Comparison of ENCODE assay signal across 13 cellular contexts in the genomic region with DNA sequence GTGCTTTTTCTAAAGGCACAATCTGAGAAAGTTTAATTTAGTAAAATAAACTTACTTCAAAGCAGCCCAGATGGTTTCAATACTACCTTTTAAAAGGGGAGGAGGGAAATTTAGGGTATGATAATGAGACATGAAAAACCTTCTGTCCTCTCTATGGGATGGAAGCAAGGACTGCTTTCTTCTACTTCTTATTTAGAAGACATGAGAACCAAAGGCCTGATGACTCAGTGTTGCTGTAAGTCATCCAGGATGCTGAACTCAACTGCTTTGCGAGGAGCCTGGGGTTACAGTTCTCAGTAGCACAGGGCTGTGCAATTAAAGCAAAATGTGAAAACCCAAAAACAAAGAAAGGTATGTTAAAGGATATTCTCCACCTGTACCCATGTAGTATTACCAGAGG.
DNase-seq lines count a peak whose midpoint lies in the region; ATAC-seq and TF ChIP-seq lines count a peak whose summit lies in the region.
"Had no signal": no experiment of that assay in that cellular context is flagged by ENCODE, and none has a peak within 500 bp of the region (broad histone marks: within the 10 kb centered on the region; RNA-seq: fewer than 3 reads in every experiment).

No MANE protein-coding gene starts in this region.

- in situ Hi-C loops in G401 (cut with HindIII; ENCODE audit: low sequenced_read_pairs), result no loop called here

- TF ChIP-seq CTCF in esophagus muscularis mucosa (IDR thresholded peaks at IDR 0.05) (no peak), endodermal cell (conservative IDR thresholded peaks at IDR 0.05) (no peak)

- H3K4me3 ChIP-seq in esophagus muscularis mucosa (no peak overlapping the region), endodermal cell (ENCODE audit: low read length) (no peak overlapping the region)

- H3K27ac Mint-ChIP-seq in endodermal cell, result no peak overlapping the region
- H3K27ac Mint-ChIP-seq: activated naive CD8-positive, alpha-beta T cell treated with anti-CD3 and anti-CD28 coated beads, Interleukin-2, amount 10 ng/mL, durations not matched to agents 7 days and 5 days had no signal

- H3K4me1 Mint-ChIP-seq in endodermal cell, result no peaks in the 10 kb centered on the region
- H3K4me1 Mint-ChIP-seq: activated naive CD8-positive, alpha-beta T cell treated with anti-CD3 and anti-CD28 coated beads, Interleukin-2, amount 10 ng/mL, durations not matched to agents 7 days and 5 days had no signal

- H3K36me3 Mint-ChIP-seq in endodermal cell (ENCODE audit: low read depth), result no peaks in the 10 kb centered on the region
- H3K36me3 Mint-ChIP-seq: activated naive CD8-positive, alpha-beta T cell treated with anti-CD3 and anti-CD28 coated beads, Interleukin-2, amount 10 ng/mL, durations not matched to agents 7 days and 5 days had no signal

- H3K4me3 Mint-ChIP-seq in endodermal cell, result no peak overlapping the region
- H3K4me3 Mint-ChIP-seq: activated naive CD8-positive, alpha-beta T cell treated with anti-CD3 and anti-CD28 coated beads, Interleukin-2, amount 10 ng/mL, durations not matched to agents 7 days and 5 days; neural crest cell had no signal

- no peak overlapping the region for H3K9ac ChIP-seq in endodermal cell (ENCODE audit: extremely low read depth, low read length, poor library complexity, severe bottlenecking)

- H3K27me3 Mint-ChIP-seq in endodermal cell (ENCODE audit: insufficient read depth), result no peaks in the 10 kb centered on the region

- peaks cover 0 to 7% (median 0%) of the 10 kb centered on the region in 4 donors for H3K4me1 ChIP-seq in esophagus muscularis mucosa
- no peaks in the 10 kb centered on the region for H3K4me1 ChIP-seq in endodermal cell (ENCODE audit: control insufficient read depth, insufficient read depth, low read length)

- intact Hi-C loops in esophagus muscularis mucosa (cut with DNase I), result no loop called here

- H3K27ac ChIP-seq in esophagus muscularis mucosa (replicated peaks in 1 of 4), result no peak overlapping the region
- H3K27ac ChIP-seq in endodermal cell (ENCODE audit: low read depth, low read length), result no peak overlapping the region

- no peaks in the 10 kb centered on the region for H3K9me3 Mint-ChIP-seq in endodermal cell
- H3K9me3 Mint-ChIP-seq: activated naive CD8-positive, alpha-beta T cell treated with anti-CD3 and anti-CD28 coated beads, Interleukin-2, amount 10 ng/mL, durations not matched to agents 7 days and 5 days had no signal

- TF ChIP-seq POLR2A in esophagus muscularis mucosa (IDR thresholded peaks at IDR 0.05; ENCODE audit: low read depth), result no peak

- H3K36me3 ChIP-seq in esophagus muscularis mucosa (no peaks in the 10 kb centered on the region), endodermal cell (ENCODE audit: control insufficient read depth, insufficient read depth, low read length) (no peaks in the 10 kb centered on the region)

- H3K9me3 ChIP-seq in esophagus muscularis mucosa, result no peaks in the 10 kb centered on the region
- H3K9me3 ChIP-seq in endodermal cell (ENCODE audit: control insufficient read depth, low read length), result no peaks in the 10 kb centered on the region

- TF ChIP-seq EP300 in esophagus muscularis mucosa (IDR thresholded peaks at IDR 0.05), result no peak

- H3K27me3 ChIP-seq in esophagus muscularis mucosa (no peaks in the 10 kb centered on the region), endodermal cell (ENCODE audit: control insufficient read depth, insufficient read depth, low read length, poor library complexity, severe bottlenecking) (no peaks in the 10 kb centered on the region)

- DNase-seq in M059J (ENCODE audit: low read depth) (peak; percentile 69), dermis blood vessel endothelial cell (peak; percentile 72), myocyte (ENCODE audit: low read depth) (peak; percentile 52), esophagus muscularis mucosa (ENCODE audit: extremely low spot score) (no peak), endodermal cell (no peak), G401 (ENCODE audit: low spot score) (no peak), NCI-H1436 treated with DMSO at 0.1 percent for 48 hours (lab: John Stamatoyannopoulos, UW) (no peak)
- DNase-seq: activated CD8-positive, alpha-beta memory T cell treated with anti-CD3 and anti-CD28 coated beads for 24 hours; activated naive CD8-positive, alpha-beta T cell treated with anti-CD3 and anti-CD28 coated beads, Interleukin-2, amount 10 ng/mL, durations not matched to agents 7 days and 5 days; COR-L47; kidney had no signal

- peak; percentile 20 for ATAC-seq in GM18858 (IDR thresholded peaks at IDR 0.05; ENCODE audit: unreplicated experiment)

- WGBS in esophagus muscularis mucosa, result 33% methylated on average over 1 of the region's 1 CpG
- WGBS in endodermal cell (ENCODE audit: insufficient coverage in 1 of 2, insufficient read length in 1 of 2), 2 experiments, result 93 to 100% methylated on average over 1 of the region's 1 CpG

Comparison
In these comparisons a context has a peak if more than half of its experiments do, and no peak if none do; other contexts are left out.
1. DNase-seq: peak in M059J (single experiment), dermis blood vessel endothelial cell (single experiment) and myocyte (single experiment); none in esophagus muscularis mucosa (single experiment), endodermal cell (single experiment), G401 (single experiment) and NCI-H1436 treated with DMSO at 0.1 percent for 48 hours (single experiment).